Comparison of ENCODE assay signal across 1 cellular context in the genomic region with DNA sequence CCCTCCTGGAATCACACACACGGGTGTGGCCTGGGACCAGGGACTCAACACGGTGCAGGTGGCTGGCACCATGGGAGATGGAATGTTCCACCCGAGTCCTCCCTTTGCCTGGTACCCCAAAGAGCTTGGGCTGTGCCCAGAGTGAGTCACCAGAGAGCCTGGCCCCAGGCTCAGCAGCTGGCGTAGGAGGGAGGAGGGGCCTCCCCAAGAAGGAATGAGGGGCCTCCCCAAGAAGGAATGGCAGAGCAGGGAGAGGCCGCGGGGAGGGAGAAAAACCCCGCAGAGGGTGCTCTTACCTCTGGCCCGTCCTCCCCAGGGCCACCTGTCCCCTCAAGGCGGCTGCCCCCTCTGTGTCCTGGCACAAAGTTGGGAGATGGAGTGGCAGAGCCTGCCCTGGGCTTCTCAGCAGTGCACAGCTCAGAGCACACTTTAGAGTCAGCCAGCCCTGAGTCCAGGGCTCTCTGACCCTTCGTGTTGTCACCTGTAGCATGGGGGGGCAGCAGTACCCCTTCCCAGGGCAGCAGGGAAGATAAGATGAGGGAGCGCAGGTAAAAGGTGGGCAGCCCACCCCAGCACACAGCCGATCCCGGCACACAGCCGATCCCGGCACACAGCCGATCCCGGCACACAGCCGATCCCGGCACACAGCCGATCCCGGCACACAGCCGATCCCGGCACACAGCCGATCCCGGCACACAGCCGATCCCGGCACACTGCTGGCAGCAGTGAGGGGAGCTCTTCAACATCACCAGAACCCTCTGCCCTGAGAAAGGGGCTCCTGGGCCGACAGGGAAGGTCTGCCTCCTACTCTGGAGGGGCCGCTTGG.
TF ChIP-seq lines count a peak whose summit lies in the region.

No MANE protein-coding gene starts in this region.

TF ChIP-seq in GM12878, 131 proteins besides CTCF, POLR2A, EP300 and RAD21:
- TF ChIP-seq IKZF1 (conservative IDR thresholded peaks at IDR 0.05) = peak; percentile 10; the same call in 1 of the 2 replicates
- TF ChIP-seq JUND (IDR thresholded peaks at IDR 0.05; ENCODE audit: low read depth, low read length) = peak; percentile 2; the same call in 1 of the 2 replicates
- TF ChIP-seq, protein P1, sequence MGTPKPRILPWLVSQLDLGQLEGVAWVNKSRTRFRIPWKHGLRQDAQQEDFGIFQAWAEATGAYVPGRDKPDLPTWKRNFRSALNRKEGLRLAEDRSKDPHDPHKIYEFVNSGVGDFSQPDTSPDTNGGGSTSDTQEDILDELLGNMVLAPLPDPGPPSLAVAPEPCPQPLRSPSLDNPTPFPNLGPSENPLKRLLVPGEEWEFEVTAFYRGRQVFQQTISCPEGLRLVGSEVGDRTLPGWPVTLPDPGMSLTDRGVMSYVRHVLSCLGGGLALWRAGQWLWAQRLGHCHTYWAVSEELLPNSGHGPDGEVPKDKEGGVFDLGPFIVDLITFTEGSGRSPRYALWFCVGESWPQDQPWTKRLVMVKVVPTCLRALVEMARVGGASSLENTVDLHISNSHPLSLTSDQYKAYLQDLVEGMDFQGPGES (IDR thresholded peaks at IDR 0.05) = no peak
- TF ChIP-seq, protein P2, sequence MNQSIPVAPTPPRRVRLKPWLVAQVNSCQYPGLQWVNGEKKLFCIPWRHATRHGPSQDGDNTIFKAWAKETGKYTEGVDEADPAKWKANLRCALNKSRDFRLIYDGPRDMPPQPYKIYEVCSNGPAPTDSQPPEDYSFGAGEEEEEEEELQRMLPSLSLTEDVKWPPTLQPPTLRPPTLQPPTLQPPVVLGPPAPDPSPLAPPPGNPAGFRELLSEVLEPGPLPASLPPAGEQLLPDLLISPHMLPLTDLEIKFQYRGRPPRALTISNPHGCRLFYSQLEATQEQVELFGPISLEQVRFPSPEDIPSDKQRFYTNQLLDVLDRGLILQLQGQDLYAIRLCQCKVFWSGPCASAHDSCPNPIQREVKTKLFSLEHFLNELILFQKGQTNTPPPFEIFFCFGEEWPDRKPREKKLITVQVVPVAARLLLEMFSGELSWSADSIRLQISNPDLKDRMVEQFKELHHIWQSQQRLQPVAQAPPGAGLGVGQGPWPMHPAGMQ (IDR thresholded peaks at IDR 0.05; ENCODE audit: borderline replicate concordance) = no peak
- TF ChIP-seq, protein P3, sequence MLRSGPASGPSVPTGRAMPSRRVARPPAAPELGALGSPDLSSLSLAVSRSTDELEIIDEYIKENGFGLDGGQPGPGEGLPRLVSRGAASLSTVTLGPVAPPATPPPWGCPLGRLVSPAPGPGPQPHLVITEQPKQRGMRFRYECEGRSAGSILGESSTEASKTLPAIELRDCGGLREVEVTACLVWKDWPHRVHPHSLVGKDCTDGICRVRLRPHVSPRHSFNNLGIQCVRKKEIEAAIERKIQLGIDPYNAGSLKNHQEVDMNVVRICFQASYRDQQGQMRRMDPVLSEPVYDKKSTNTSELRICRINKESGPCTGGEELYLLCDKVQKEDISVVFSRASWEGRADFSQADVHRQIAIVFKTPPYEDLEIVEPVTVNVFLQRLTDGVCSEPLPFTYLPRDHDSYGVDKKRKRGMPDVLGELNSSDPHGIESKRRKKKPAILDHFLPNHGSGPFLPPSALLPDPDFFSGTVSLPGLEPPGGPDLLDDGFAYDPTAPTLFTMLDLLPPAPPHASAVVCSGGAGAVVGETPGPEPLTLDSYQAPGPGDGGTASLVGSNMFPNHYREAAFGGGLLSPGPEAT (IDR thresholded peaks at IDR 0.05; ENCODE audit: low read depth) = 0 out of 2 replicates have a peak, but pooled peaks have one; percentile 12
- no peak for TF ChIP-seq SIX5 (IDR thresholded peaks at IDR 0.05; ENCODE audit: low read depth, low read length, severe bottlenecking)
- TF ChIP-seq ZZZ3 (IDR thresholded peaks at IDR 0.05; ENCODE audit: control insufficient read depth, insufficient read length, low read depth) = no peak
- no peak for TF ChIP-seq YBX1 (IDR thresholded peaks at IDR 0.05)
- no peak for TF ChIP-seq MTA2 (IDR thresholded peaks at IDR 0.05; ENCODE audit: low read depth)
- no peak for TF ChIP-seq SP1 (IDR thresholded peaks at IDR 0.05; ENCODE audit: low read depth, low read length)
- TF ChIP-seq GABPA (IDR thresholded peaks at IDR 0.05; ENCODE audit: low read depth) = no peak
- no peak for TF ChIP-seq ZSCAN29 (IDR thresholded peaks at IDR 0.05)
- no peak for TF ChIP-seq BMI1 (IDR thresholded peaks at IDR 0.05; ENCODE audit: borderline replicate concordance)
- 0 out of 4 replicates have a peak, but pooled peaks of 1 of the 2 experiments have one; percentile 9 for TF ChIP-seq BHLHE40 (IDR thresholded peaks at IDR 0.05; ENCODE audit: borderline replicate concordance in 1 of 2, low read depth in 2 of 2, low read length in 1 of 2)
- no peak for TF ChIP-seq KAT2A (conservative IDR thresholded peaks at IDR 0.05; ENCODE audit: control insufficient read depth, low read depth, low read length)
- TF ChIP-seq RBBP5 (conservative IDR thresholded peaks at IDR 0.05) = no peak
- TF ChIP-seq JUNB (IDR thresholded peaks at IDR 0.05) = no peak
TF ChIP-seq in GM12878: peak in this region for 4.
